ENCODE assay signal across 1 cellular context in the genomic region with DNA sequence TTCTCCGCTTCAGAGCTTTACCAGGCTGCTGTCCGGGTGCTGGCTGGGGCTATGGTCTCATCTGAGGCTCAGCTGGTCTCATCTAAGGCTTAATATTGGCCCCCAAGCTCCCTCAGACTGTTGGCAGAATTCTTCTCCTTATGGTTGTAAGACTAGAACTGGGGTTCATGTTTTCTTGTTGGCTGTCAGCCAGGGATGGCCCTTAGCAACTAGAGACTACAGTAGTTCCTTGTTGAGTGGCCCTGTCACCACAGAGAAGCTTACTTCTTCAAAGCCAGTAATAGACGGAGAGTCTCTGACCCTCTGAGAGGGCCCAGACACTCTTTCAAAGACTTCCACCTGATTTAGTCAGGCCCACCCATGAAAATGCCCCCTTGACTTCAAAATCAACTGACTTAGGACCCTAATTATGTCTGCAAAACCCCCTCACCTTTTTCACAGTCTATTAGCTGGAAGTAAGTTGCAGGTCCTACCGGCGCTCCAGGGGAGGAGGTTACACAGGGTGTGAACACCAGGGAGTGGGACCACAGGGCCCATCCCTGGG.
TF ChIP-seq lines count a peak whose summit lies in the region.

No MANE protein-coding gene starts in this region.

TF ChIP-seq in HepG2, 621 proteins besides CTCF, POLR2A, EP300 and RAD21 (continued from another document):
- TF ChIP-seq, protein P1, sequence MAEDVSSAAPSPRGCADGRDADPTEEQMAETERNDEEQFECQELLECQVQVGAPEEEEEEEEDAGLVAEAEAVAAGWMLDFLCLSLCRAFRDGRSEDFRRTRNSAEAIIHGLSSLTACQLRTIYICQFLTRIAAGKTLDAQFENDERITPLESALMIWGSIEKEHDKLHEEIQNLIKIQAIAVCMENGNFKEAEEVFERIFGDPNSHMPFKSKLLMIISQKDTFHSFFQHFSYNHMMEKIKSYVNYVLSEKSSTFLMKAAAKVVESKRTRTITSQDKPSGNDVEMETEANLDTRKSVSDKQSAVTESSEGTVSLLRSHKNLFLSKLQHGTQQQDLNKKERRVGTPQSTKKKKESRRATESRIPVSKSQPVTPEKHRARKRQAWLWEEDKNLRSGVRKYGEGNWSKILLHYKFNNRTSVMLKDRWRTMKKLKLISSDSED (CRISPR knock-in tag; IDR thresholded peaks at IDR 0.05): no peak
- TF ChIP-seq, protein P2, sequence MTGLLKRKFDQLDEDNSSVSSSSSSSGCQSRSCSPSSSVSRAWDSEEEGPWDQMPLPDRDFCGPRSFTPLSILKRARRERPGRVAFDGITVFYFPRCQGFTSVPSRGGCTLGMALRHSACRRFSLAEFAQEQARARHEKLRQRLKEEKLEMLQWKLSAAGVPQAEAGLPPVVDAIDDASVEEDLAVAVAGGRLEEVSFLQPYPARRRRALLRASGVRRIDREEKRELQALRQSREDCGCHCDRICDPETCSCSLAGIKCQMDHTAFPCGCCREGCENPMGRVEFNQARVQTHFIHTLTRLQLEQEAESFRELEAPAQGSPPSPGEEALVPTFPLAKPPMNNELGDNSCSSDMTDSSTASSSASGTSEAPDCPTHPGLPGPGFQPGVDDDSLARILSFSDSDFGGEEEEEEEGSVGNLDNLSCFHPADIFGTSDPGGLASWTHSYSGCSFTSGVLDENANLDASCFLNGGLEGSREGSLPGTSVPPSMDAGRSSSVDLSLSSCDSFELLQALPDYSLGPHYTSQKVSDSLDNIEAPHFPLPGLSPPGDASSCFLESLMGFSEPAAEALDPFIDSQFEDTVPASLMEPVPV (CRISPR knock-in tag; IDR thresholded peaks at IDR 0.05): no peak
